In the genomic region with DNA sequence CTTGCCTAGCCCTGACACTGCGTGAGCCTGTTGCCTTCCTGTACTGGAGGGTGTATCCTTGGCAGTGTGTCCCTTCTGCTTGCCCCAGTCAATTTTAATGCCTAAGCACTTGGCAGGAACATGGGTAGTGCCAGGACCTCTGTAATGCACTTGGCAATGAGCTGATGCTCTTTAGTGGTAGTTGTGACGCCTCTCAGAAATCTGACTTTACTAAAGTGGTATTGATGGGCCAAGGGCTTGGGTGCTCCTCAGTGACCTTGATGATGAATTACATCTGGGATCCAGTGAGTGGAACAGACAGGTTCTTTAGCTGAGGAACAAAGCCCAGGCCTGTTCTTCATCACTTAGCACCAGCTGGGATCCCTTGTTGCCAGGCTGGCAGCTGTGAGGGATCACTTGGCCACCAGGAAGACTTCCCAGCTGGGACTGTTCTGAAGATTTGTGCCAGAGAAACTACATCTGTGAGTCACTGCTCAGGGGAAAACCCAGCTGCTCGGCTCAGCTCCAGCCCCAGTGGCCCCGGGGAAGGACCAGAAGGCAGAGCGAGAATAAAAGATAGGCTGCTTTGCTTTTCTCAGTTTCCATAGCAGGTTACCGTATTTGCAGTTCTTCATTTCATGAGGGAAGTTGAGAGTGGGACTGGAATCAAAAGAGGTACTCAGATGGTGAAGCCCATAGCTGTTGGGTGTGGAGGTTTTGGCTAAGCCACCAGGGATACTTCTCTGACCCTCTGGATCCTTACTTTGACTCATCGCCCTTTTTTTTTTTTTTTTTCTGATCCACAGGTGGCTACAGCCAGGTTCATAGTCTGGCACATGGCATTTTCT, we compare ENCODE assay signal across 8 cellular contexts. TPM values are rescaled to one million over a fixed set of nuclear protein-coding genes. Genes with fewer than 3 reads are reported as not detected.
DNase-seq lines count a peak whose midpoint lies in the region; ATAC-seq, FAIRE-seq and TF ChIP-seq lines count a peak whose summit lies in the region.

No MANE protein-coding gene starts in this region.

- no peaks in the 10 kb centered on the region for H3K27me3 Mint-ChIP-seq in activated naive CD8-positive, alpha-beta T cell treated with anti-CD3 and anti-CD28 coated beads for 36 hours

- no peaks in the 10 kb centered on the region for H3K79me2 ChIP-seq in keratinocyte (ENCODE audit: control insufficient read depth, insufficient read depth, low read length)

- no peaks in the 10 kb centered on the region for H3K4me1 ChIP-seq in keratinocyte (ENCODE audit: control insufficient read depth, extremely low read depth, insufficient read depth, low read length)

- no peak overlapping the region for H3K4me2 ChIP-seq in keratinocyte (ENCODE audit: control insufficient read depth, extremely low read depth, insufficient read depth, low read depth, low read length)

- FAIRE-seq in keratinocyte (lab: Jason Lieb, UNC) (no peak), HTR-8/SVneo (lab: Jason Lieb, UNC) (no peak)

- no peaks in the 10 kb centered on the region for H3K36me3 ChIP-seq in keratinocyte (ENCODE audit: control insufficient read depth in 2 of 2, extremely low read depth in 1 of 2, insufficient read depth in 2 of 2, low read length in 2 of 2)

- peaks cover 60% of the 10 kb centered on the region for H3K4me1 Mint-ChIP-seq in activated naive CD8-positive, alpha-beta T cell treated with anti-CD3 and anti-CD28 coated beads for 36 hours

- H3K27ac ChIP-seq in keratinocyte (ENCODE audit: control insufficient read depth, insufficient read depth, low read length) = no peak overlapping the region

- H3K27ac Mint-ChIP-seq in activated naive CD8-positive, alpha-beta T cell treated with anti-CD3 and anti-CD28 coated beads for 36 hours = peak overlapping the region; percentile 90

- no peaks in the 10 kb centered on the region for H3K36me3 Mint-ChIP-seq in activated naive CD8-positive, alpha-beta T cell treated with anti-CD3 and anti-CD28 coated beads for 36 hours

- DNase-seq in RPMI8226 (peak; percentile 85), keratinocyte (ENCODE audit: low read depth, low spot score) (peak; percentile 15), NCI-H1048 (lab: John Stamatoyannopoulos, UW) (no peak), HTR-8/SVneo (ENCODE audit: insufficient read length, low spot score) (no peak)
- peak; percentile 81 for DNase-seq in activated naive CD8-positive, alpha-beta T cell treated with anti-CD3 and anti-CD28 coated beads for 36 hours
- DNase-seq in stimulated activated CD8-positive, alpha-beta memory T cell treated with anti-CD3 and anti-CD28 coated beads, Interleukin-15, amount 100 ng/mL, for 1 hour (ENCODE audit: low read depth) = peak; percentile 30

- H2AFZ ChIP-seq in keratinocyte (ENCODE audit: control insufficient read depth, low read length) = no peak overlapping the region

- no peaks in the 10 kb centered on the region for H4K20me1 ChIP-seq in keratinocyte (ENCODE audit: control insufficient read depth, extremely low read depth, insufficient read depth, low read length)

- H3K4me3 ChIP-seq in keratinocyte (ENCODE audit: control insufficient read depth in 2 of 3, extremely low read depth in 1 of 3, insufficient read depth in 2 of 3, low read depth in 1 of 3, low read length in 3 of 3) = no peak overlapping the region

- H3K4me3 Mint-ChIP-seq in activated naive CD8-positive, alpha-beta T cell treated with anti-CD3 and anti-CD28 coated beads for 36 hours = peak overlapping the region; percentile 25

- H3K9me3 Mint-ChIP-seq in activated naive CD8-positive, alpha-beta T cell treated with anti-CD3 and anti-CD28 coated beads for 36 hours = no peaks in the 10 kb centered on the region

- dilution Hi-C loops in keratinocyte (cut with MboI; ENCODE audit: extremely low pct_ligation_motif_present, low sequenced_read_pairs) = no loop called here

- peak in 1 of 3 experiments; percentile 2 for TF ChIP-seq CTCF in keratinocyte (optimal IDR thresholded peaks at IDR 0.05 in 1 of 3, IDR thresholded peaks at IDR 0.05 in 1 of 3, conservative IDR thresholded peaks at IDR 0.05 in 1 of 3; ENCODE audit: extremely low read depth in 1 of 3, insufficient read depth in 2 of 3, low read length in 3 of 3)

- peaks cover 5% of the 10 kb centered on the region for H3K27me3 ChIP-seq in keratinocyte (ENCODE audit: control insufficient read depth, extremely low read depth, insufficient read depth, low read length)

- no peaks in the 10 kb centered on the region for H3K9me3 ChIP-seq in keratinocyte (ENCODE audit: control insufficient read depth, low read depth, low read length)

- no peak overlapping the region for H3K9ac ChIP-seq in keratinocyte (ENCODE audit: control insufficient read depth, extremely low read depth, insufficient read depth, low read length)

- ATAC-seq in GM18867 (IDR thresholded peaks at IDR 0.05; ENCODE audit: unreplicated experiment) = peak; percentile 60
- peak; percentile 71 for ATAC-seq in HG02885 (IDR thresholded peaks at IDR 0.05; ENCODE audit: poor library complexity, unreplicated experiment)

- no peaks in the 10 kb centered on the region for H3K9me1 ChIP-seq in keratinocyte (ENCODE audit: control insufficient read depth, extremely low read depth, insufficient read depth, low read length)

RNA-seq across cellular contexts. Expression of a gene that starts 28.5 kb away (rescaled TPM):
- under 1 TPM; 0.04 to 0.08 TPM for total RNA-seq in activated naive CD8-positive, alpha-beta T cell treated with anti-CD3 and anti-CD28 coated beads for 36 hours
- 0.03 to 0.10 TPM in 2 of 3 replicates, not detected in the other for polyA plus RNA-seq in keratinocyte
- not detected for polyA plus RNA-seq in keratinocyte (2011; ENCODE audit: low read depth)
- polyA plus RNA-seq in keratinocyte (2011; cell fraction: cytosol; rRNA removed) = 0.01 and 0.06 TPM in 2 replicates
- 0.06 and 0.23 TPM in 2 replicates for polyA plus RNA-seq in keratinocyte (2011; cell fraction: nucleus; rRNA removed)
- polyA plus RNA-seq in keratinocyte (2012; ENCODE audit: low replicate concordance) = not detected in 2 replicates
- polyA minus RNA-seq in keratinocyte = 0.03 to 0.07 TPM in 2 of 3 replicates, not detected in the other
- polyA minus RNA-seq in keratinocyte (2011; cell fraction: cytosol; rRNA and poly(A)+ RNA removed) = not detected
- 0.11 and 0.62 TPM in 2 replicates for polyA minus RNA-seq in keratinocyte (2011; cell fraction: nucleus; rRNA and poly(A)+ RNA removed)

RNA-seq across cellular contexts. Expression of a gene that starts 40.1 kb away (rescaled TPM):
- 10 to 100 TPM; 16.6 to 17.5 TPM for total RNA-seq in activated naive CD8-positive, alpha-beta T cell treated with anti-CD3 and anti-CD28 coated beads for 36 hours
- polyA plus RNA-seq in keratinocyte = not detected in 3 replicates
- not detected for polyA plus RNA-seq in keratinocyte (2011; ENCODE audit: low read depth)
- not detected in 2 replicates for polyA plus RNA-seq in keratinocyte (2011; cell fraction: cytosol; rRNA removed)
- polyA plus RNA-seq in keratinocyte (2011; cell fraction: nucleus; rRNA removed) = not detected in 2 replicates
- polyA plus RNA-seq in keratinocyte (2012; ENCODE audit: low replicate concordance) = not detected in 2 replicates
- not detected in 3 replicates for polyA minus RNA-seq in keratinocyte
- not detected for polyA minus RNA-seq in keratinocyte (2011; cell fraction: cytosol; rRNA and poly(A)+ RNA removed)
- not detected in 2 replicates for polyA minus RNA-seq in keratinocyte (2011; cell fraction: nucleus; rRNA and poly(A)+ RNA removed)

Comparison
In these comparisons a context has a peak if more than half of its experiments do, and no peak if none do; other contexts are left out.
1. DNase-seq: peak in RPMI8226 (single experiment), activated naive CD8-positive, alpha-beta T cell treated with anti-CD3 and anti-CD28 coated beads for 36 hours (single experiment), keratinocyte (single experiment) and stimulated activated CD8-positive, alpha-beta memory T cell treated with anti-CD3 and anti-CD28 coated beads, Interleukin-15, amount 100 ng/mL, for 1 hour (single experiment); none in NCI-H1048 (single experiment) and HTR-8/SVneo (single experiment).